In genomic region chr17:37774508-37774907, GRCh38 we compare ENCODE assay signal across 11 cellular contexts. TPM values are rescaled to one million over a fixed set of nuclear protein-coding genes. Genes with fewer than 3 reads are reported as not detected.
A peak's percentile ranks its signal among the peaks of the same experiment; 100 is the strongest.
DNase-seq lines count a peak whose midpoint lies in the region; ATAC-seq and TF ChIP-seq lines count a peak whose summit lies in the region.
"Had no signal": no experiment of that assay in that cellular context is flagged by ENCODE, and none has a peak within 500 bp of the region (broad histone marks: within the 10 kb centered on the region; RNA-seq: fewer than 3 reads in every experiment).

No MANE protein-coding gene starts in this region.

- 61 to 62% methylated on average over 5 of the region's 5 CpGs for WGBS in lower leg skin, 2 donors
- WGBS in upper lobe of left lung, 2 donors, result 54 to 62% methylated on average over 5 of the region's 5 CpGs

- peak overlapping the region in 3 of 5 donors; percentile 8 to 30 (median 22) for H3K4me3 Mint-ChIP-seq in immature natural killer cell

- ATAC-seq in GM18858 (IDR thresholded peaks at IDR 0.05; ENCODE audit: unreplicated experiment) (peak; percentile 84), GM21423 (IDR thresholded peaks at IDR 0.05; ENCODE audit: unreplicated experiment) (peak; percentile 87), HG03469 (IDR thresholded peaks at IDR 0.05; ENCODE audit: unreplicated experiment) (peak; percentile 77), upper lobe of left lung (ENCODE audit: low FRiP score in 2 of 2) (no peak)
- ATAC-seq: Panc1 had no signal

- no peaks in the 10 kb centered on the region for H3K9me3 Mint-ChIP-seq in immature natural killer cell

- DNase-seq in immature natural killer cell (peak; percentile 14 to 28 (median 23)), lower leg skin (ENCODE audit: low spot score in 2 of 2) (no peak), upper lobe of left lung (no peak), NCI-H774 (lab: John Stamatoyannopoulos, UW) (no peak), NCI-H345 treated with DMSO at 0.1 percent for 48 hours (lab: John Stamatoyannopoulos, UW; ENCODE audit: unreplicated experiment) (no peak)
- DNase-seq: foreskin melanocyte had no signal

- no peaks in the 10 kb centered on the region for H3K9me3 ChIP-seq in upper lobe of left lung

- TF ChIP-seq POLR2A in lower leg skin (IDR thresholded peaks at IDR 0.05) (no peak), upper lobe of left lung (IDR thresholded peaks at IDR 0.05) (no peak)

- peaks cover 0 to 9% (median 0%) of the 10 kb centered on the region in 3 donors for H3K27me3 Mint-ChIP-seq in immature natural killer cell (ENCODE audit: low read depth in 3 of 3)
- H3K27me3 Mint-ChIP-seq: progenitor cell of endocrine pancreas had no signal

- H3K36me3 Mint-ChIP-seq in immature natural killer cell, result no peaks in the 10 kb centered on the region

- H3K27ac ChIP-seq in upper lobe of left lung, result no peak overlapping the region

- no peaks in the 10 kb centered on the region for H3K36me3 ChIP-seq in upper lobe of left lung

- no peak for TF ChIP-seq EP300 in upper lobe of left lung (IDR thresholded peaks at IDR 0.05)

- no peaks in the 10 kb centered on the region for H3K4me1 ChIP-seq in upper lobe of left lung

- TF ChIP-seq CTCF in lower leg skin (IDR thresholded peaks at IDR 0.05), result no peak
- TF ChIP-seq CTCF in upper lobe of left lung (IDR thresholded peaks at IDR 0.05), result no peak

- H3K4me1 Mint-ChIP-seq in immature natural killer cell, result peaks cover 8 to 22% of the 10 kb centered on the region in 2 donors

- H3K4me3 ChIP-seq in lower leg skin (ENCODE audit: low read depth, poor library complexity, severe bottlenecking) (no peak overlapping the region), upper lobe of left lung (no peak overlapping the region)

- peak overlapping the region in 1 of 6 donors; percentile 2 for H3K27ac Mint-ChIP-seq in immature natural killer cell
- H3K27ac Mint-ChIP-seq: progenitor cell of endocrine pancreas had no signal

- intact Hi-C loops in lower leg skin (cut with DNase I; ENCODE audit: low total_unique reads), result no loop called here

- no peaks in the 10 kb centered on the region for H3K27me3 ChIP-seq in upper lobe of left lung

RNA-seq across cellular contexts. Expression of gene HNF1B, which starts 29.6 kb away (rescaled TPM):
- not detected for polyA plus RNA-seq in immature natural killer cell
- total RNA-seq in lower leg skin, result not detected
- 10 to 100 TPM; 14.4 to 31.4 (median 16.0) TPM for total RNA-seq in upper lobe of left lung

Comparison
In these comparisons a context has a peak if more than half of its experiments do, and no peak if none do; other contexts are left out.
1. ATAC-seq: peak in GM18858 (single experiment), GM21423 (single experiment) and HG03469 (single experiment); none in upper lobe of left lung (0 of 2).
2. DNase-seq: peak in immature natural killer cell (3 of 3); none in lower leg skin (0 of 2), upper lobe of left lung (0 of 2), NCI-H774 (single experiment) and NCI-H345 treated with DMSO at 0.1 percent for 48 hours (single experiment).
3. RNA of gene HNF1B, which starts 29.6 kb away (total RNA-seq): 14.4 to 31.4 TPM in upper lobe of left lung; not detected in lower leg skin; every median in the first group is over 10 times any median in the second.